8 cellular contexts compared by ENCODE assay signal in genomic region chr1:234963180-234963903, GRCh38.
A peak's percentile ranks its signal among the peaks of the same experiment; 100 is the strongest.
DNase-seq lines count a peak whose midpoint lies in the region; ATAC-seq, FAIRE-seq and TF ChIP-seq lines count a peak whose summit lies in the region.

No MANE protein-coding gene starts in this region.

- no peak for TF ChIP-seq CTCF in coronary artery (IDR thresholded peaks at IDR 0.05)

- DNase-seq in DMS79 (lab: John Stamatoyannopoulos, UW) (peak; percentile 49), LoVo (ENCODE audit: low spot score) (peak; percentile 82), coronary artery (ENCODE audit: low spot score) (peak; percentile 86), mucosa of gallbladder (ENCODE audit: low spot score) (peak; percentile 87), HTR-8/SVneo (ENCODE audit: insufficient read length, low spot score) (no peak)
- DNase-seq in activated CD4-positive, alpha-beta T cell treated with anti-CD3 and anti-CD28 coated beads for 4 hours: peak; percentile 82 to 84
- peak; percentile 84 to 87 for DNase-seq in stimulated activated CD8-positive, alpha-beta memory T cell treated with anti-CD3 and anti-CD28 coated beads, Interleukin-7, amount 100 ng/mL, for 4 hours (ENCODE audit: low read depth in 2 of 2)

- peak overlapping the region; percentile 42 for H3K4me3 ChIP-seq in coronary artery

- ATAC-seq in GM21737 (IDR thresholded peaks at IDR 0.05; ENCODE audit: unreplicated experiment): peak; percentile 79

- no peak for FAIRE-seq in HTR-8/SVneo (lab: Jason Lieb, UNC)

- peak overlapping the region; percentile 72 to 89 for H3K27ac ChIP-seq in coronary artery
